In the genomic region with DNA sequence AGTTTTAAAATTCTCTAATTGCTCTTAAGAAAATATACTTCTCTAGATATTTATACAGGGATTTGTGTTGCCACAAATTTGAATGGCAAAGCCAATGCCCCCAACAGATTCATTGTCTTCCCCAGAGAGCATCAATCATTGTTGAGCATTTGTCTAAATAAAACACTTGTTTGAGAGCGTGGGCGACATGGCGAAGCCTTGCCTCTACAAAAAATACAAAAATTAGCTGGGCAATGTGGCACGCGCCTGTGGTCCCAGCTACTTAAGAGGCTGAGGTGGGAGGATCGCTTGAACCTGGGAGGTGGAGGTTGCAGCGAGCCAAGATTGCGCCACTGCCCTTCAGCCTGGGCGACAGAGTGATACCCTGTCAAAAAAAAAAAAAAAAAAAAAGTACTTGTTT, we compare ENCODE assay signal across 22 cellular contexts.
"Had no signal": no experiment of that assay in that cellular context is flagged by ENCODE, and none has a peak within 500 bp of the region (broad histone marks: within the 10 kb centered on the region; RNA-seq: fewer than 3 reads in every experiment).

No MANE protein-coding gene starts in this region.

- H3K27ac ChIP-seq: breast epithelium, right lobe of liver, vagina, WERI-Rb-1 had no signal

- H3K4me1 ChIP-seq: breast epithelium, right lobe of liver, vagina had no signal

- H3K27me3 ChIP-seq: breast epithelium, right lobe of liver, vagina had no signal

- ATAC-seq: activated CD4-positive, CD25-positive, alpha-beta regulatory T cell treated with anti-CD3 and anti-CD28 coated beads, Interleukin-2, amount 50 U/mL, for 24 hours; activated naive CD8-positive, alpha-beta T cell treated with anti-CD3 and anti-CD28 coated beads, Interleukin-2, amount 50 U/mL, for 24 hours; left cardiac atrium; left ventricle myocardium superior; mucosa of descending colon; right lobe of liver; stimulated activated naive CD8-positive, alpha-beta T cell treated with anti-CD3 and anti-CD28 coated beads, Interleukin-15, Interleukin-2, amounts not matched to agents 100 U/mL and 50 U/mL, for 24 hours had no signal

- DNase-seq: activated CD4-positive, alpha-beta memory T cell treated with anti-CD3 and anti-CD28 coated beads for 36 hours; activated CD4-positive, alpha-beta T cell treated with anti-CD3 and anti-CD28 coated beads for 48 hours; activated CD8-positive, alpha-beta memory T cell treated with anti-CD3 and anti-CD28 coated beads, Interleukin-2, amount 50 U/mL, for 4 hours; activated gamma-delta T cell; activated naive CD4-positive, alpha-beta T cell treated with anti-CD3 and anti-CD28 coated beads, Interleukin-2, amount 50 U/mL, for 16 hours; activated naive CD8-positive, alpha-beta T cell treated with anti-CD3 and anti-CD28 coated beads, Interleukin-2, amount 50 U/mL, for 24 hours; activated T-cell treated with anti-CD3 and anti-CD28 coated beads, Interleukin-2, amount 50 U/mL, for 24 hours; amygdala; central memory CD4-positive, alpha-beta T cell; head of caudate nucleus; hippocampal formation; left cardiac atrium; left ventricle myocardium superior; mucosa of descending colon; right lobe of liver; stimulated activated CD4-positive, alpha-beta T cell treated with anti-CD3 and anti-CD28 coated beads, Interleukin-2, amount 100 ng/mL, for 48 hours; stimulated activated naive CD8-positive, alpha-beta T cell treated with anti-CD3 and anti-CD28 coated beads, Interleukin-15, Interleukin-2, amounts not matched to agents 100 U/mL and 50 U/mL, for 24 hours; T-helper 9 cell; WERI-Rb-1 had no signal

- H3K36me3 ChIP-seq: breast epithelium, right lobe of liver, vagina, WERI-Rb-1 had no signal

- H3K4me3 ChIP-seq: breast epithelium, mucosa of descending colon, right lobe of liver, vagina had no signal

- H3K9me3 ChIP-seq: breast epithelium, mucosa of descending colon, right lobe of liver, vagina had no signal
